ENCODE assay signal across 16 cellular contexts in the genomic region with DNA sequence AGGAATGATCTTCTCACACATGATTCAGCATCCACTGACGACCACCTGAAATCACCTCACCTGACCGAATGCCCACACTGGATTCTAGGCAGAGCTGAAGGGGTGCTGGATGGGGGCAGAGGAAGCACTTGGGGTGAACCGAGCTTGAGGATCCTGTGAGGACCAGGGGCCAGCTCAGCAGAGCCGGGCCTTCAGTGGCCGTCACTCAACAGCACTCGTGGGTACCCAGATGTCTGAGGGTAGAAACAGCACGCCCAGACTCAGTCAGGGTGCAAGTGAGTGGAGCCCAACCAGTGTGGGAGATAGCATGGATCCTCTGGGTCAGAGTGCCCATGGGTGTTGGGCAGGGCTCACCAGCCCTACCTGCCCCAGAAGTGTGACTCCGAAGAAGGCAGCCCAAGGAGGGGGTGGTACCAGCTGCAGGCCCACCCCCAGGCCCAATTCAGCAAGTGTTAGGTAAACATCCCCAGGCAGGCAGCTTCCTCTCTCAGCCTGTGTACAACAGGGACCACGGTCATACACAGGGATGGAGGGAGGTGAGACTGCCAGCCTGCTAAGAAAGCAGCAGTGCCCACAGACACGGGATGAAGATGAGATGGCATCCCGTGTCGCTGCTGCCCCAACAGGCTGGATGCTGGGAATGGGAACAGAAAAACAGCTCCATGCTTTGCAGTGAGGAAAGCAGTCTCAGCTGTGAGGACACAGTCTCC. TPM values are rescaled to one million over a fixed set of nuclear protein-coding genes. Genes with fewer than 3 reads are reported as not detected.
DNase-seq lines count a peak whose midpoint lies in the region; ATAC-seq and TF ChIP-seq lines count a peak whose summit lies in the region.
"Had no signal": no experiment of that assay in that cellular context is flagged by ENCODE, and none has a peak within 500 bp of the region (broad histone marks: within the 10 kb centered on the region; RNA-seq: fewer than 3 reads in every experiment).

No MANE protein-coding gene starts in this region.

- no peak overlapping the region for H3K27ac Mint-ChIP-seq in activated CD8-positive, alpha-beta memory T cell treated with anti-CD3 and anti-CD28 coated beads, Interleukin-2, amount 10 ng/mL, durations not matched to agents 7 days and 5 days
- no peak overlapping the region for H3K27ac Mint-ChIP-seq in natural killer cell treated with Interleukin-12 subunit alpha and Interleukin-12 subunit beta and Interleukin-15 and Interleukin-18, amount 100 ng/mL, for 72 hours
- no peak overlapping the region for H3K27ac Mint-ChIP-seq in type B pancreatic cell
- H3K27ac Mint-ChIP-seq: CD4-positive, CD25-positive, alpha-beta regulatory T cell; CD8-positive, alpha-beta memory T cell; H9 had no signal

- H3K9me3 Mint-ChIP-seq in activated CD8-positive, alpha-beta memory T cell treated with anti-CD3 and anti-CD28 coated beads, Interleukin-2, amount 10 ng/mL, durations not matched to agents 7 days and 5 days (ENCODE audit: low read depth), result no peaks in the 10 kb centered on the region
- H3K9me3 Mint-ChIP-seq in natural killer cell treated with Interleukin-12 subunit alpha and Interleukin-12 subunit beta and Interleukin-15 and Interleukin-18, amount 100 ng/mL, for 72 hours, result no peaks in the 10 kb centered on the region
- H3K9me3 Mint-ChIP-seq in type B pancreatic cell, result no peaks in the 10 kb centered on the region
- H3K9me3 Mint-ChIP-seq: CD8-positive, alpha-beta memory T cell; H9 had no signal

- H3K36me3 Mint-ChIP-seq in activated CD8-positive, alpha-beta memory T cell treated with anti-CD3 and anti-CD28 coated beads, Interleukin-2, amount 10 ng/mL, durations not matched to agents 7 days and 5 days, result no peaks in the 10 kb centered on the region
- no peaks in the 10 kb centered on the region for H3K36me3 Mint-ChIP-seq in natural killer cell treated with Interleukin-12 subunit alpha and Interleukin-12 subunit beta and Interleukin-15 and Interleukin-18, amount 100 ng/mL, for 72 hours
- no peaks in the 10 kb centered on the region for H3K36me3 Mint-ChIP-seq in type B pancreatic cell
- H3K36me3 Mint-ChIP-seq: CD4-positive, CD25-positive, alpha-beta regulatory T cell had no signal

- TF ChIP-seq CTCF in HEK293 (tag by site-specific recombination; IDR thresholded peaks at IDR 0.05) (no peak), type B pancreatic cell (conservative IDR thresholded peaks at IDR 0.05) (no peak)

- peaks cover 63% of the 10 kb centered on the region for H3K27me3 Mint-ChIP-seq in activated CD8-positive, alpha-beta memory T cell treated with anti-CD3 and anti-CD28 coated beads, Interleukin-2, amount 10 ng/mL, durations not matched to agents 7 days and 5 days
- peaks cover 20 to 46% of the 10 kb centered on the region in 2 donors for H3K27me3 Mint-ChIP-seq in natural killer cell treated with Interleukin-12 subunit alpha and Interleukin-12 subunit beta and Interleukin-15 and Interleukin-18, amount 100 ng/mL, for 72 hours
- H3K27me3 Mint-ChIP-seq in type B pancreatic cell, result peaks cover 34% of the 10 kb centered on the region

- no peak overlapping the region for H3K4me3 Mint-ChIP-seq in activated CD8-positive, alpha-beta memory T cell treated with anti-CD3 and anti-CD28 coated beads, Interleukin-2, amount 10 ng/mL, durations not matched to agents 7 days and 5 days
- H3K4me3 Mint-ChIP-seq in natural killer cell treated with Interleukin-12 subunit alpha and Interleukin-12 subunit beta and Interleukin-15 and Interleukin-18, amount 100 ng/mL, for 72 hours, result no peak overlapping the region
- H3K4me3 Mint-ChIP-seq in type B pancreatic cell, result no peak overlapping the region
- H3K4me3 Mint-ChIP-seq: CD4-positive, CD25-positive, alpha-beta regulatory T cell; CD8-positive, alpha-beta memory T cell; H9 had no signal

- H3K4me1 ChIP-seq in HEK293 (ENCODE audit: control insufficient read depth, insufficient read depth, low read length), result peaks cover 13% of the 10 kb centered on the region
- H3K4me1 ChIP-seq: BE2C had no signal

- POLR2A ChIA-PET in HEK293 (lab: Yijun Ruan, JAX), result no interaction called here

- DNase-seq in activated CD8-positive, alpha-beta memory T cell treated with anti-CD3 and anti-CD28 coated beads, Interleukin-2, amount 10 ng/mL, durations not matched to agents 7 days and 5 days, result peak; percentile 9
- DNase-seq in natural killer cell treated with Interleukin-12 subunit alpha and Interleukin-12 subunit beta and Interleukin-15 and Interleukin-18, amount 100 ng/mL, for 72 hours (ENCODE audit: low spot score), result peak; percentile 56
- DNase-seq in type B pancreatic cell (ENCODE audit: extremely low spot score, unreplicated experiment) (peak; percentile 43), SW 1271 (lab: John Stamatoyannopoulos, UW) (no peak)
- DNase-seq in stimulated activated CD8-positive, alpha-beta memory T cell treated with anti-CD3 and anti-CD28 coated beads, Interleukin-4, amount 100 ng/mL, for 48 hours, result no peak
- DNase-seq: ACHN; BE2C; C1 segment of cervical spinal cord; CD4-positive, CD25-positive, alpha-beta regulatory T cell; CD8-positive, alpha-beta memory T cell; COR-L47; DMS 273 treated with DMSO at 0.1 percent for 48 hours; DMS53; H9 had no signal

- CTCF ChIA-PET in HEK293 (lab: Yijun Ruan, JAX), result interaction anchor here (0.7 to 1.0 kb wide), 2 partner anchors 16 to 17 kb away, joined by 3 to 4 read pairs; no protein-coding TSS in a partner anchor
- CTCF ChIA-PET in activated CD8-positive, alpha-beta memory T cell treated with anti-CD3 and anti-CD28 coated beads, Interleukin-2, amount 10 ng/mL, durations not matched to agents 7 days and 5 days (lab: Charles Lee), result interaction anchor here (0.8 to 0.9 kb wide), 2 partner anchors 17 to 71 kb away, joined by 3 read pairs; a partner anchor contains a TSS

- H3K4me1 Mint-ChIP-seq in activated CD8-positive, alpha-beta memory T cell treated with anti-CD3 and anti-CD28 coated beads, Interleukin-2, amount 10 ng/mL, durations not matched to agents 7 days and 5 days, result peaks cover 7% of the 10 kb centered on the region
- no peaks in the 10 kb centered on the region for H3K4me1 Mint-ChIP-seq in natural killer cell treated with Interleukin-12 subunit alpha and Interleukin-12 subunit beta and Interleukin-15 and Interleukin-18, amount 100 ng/mL, for 72 hours (ENCODE audit: low read depth in 2 of 2)
- peaks cover 11% of the 10 kb centered on the region for H3K4me1 Mint-ChIP-seq in type B pancreatic cell (ENCODE audit: unreplicated experiment)

- H3K36me3 ChIP-seq in HEK293 (ENCODE audit: control insufficient read depth in 2 of 2, insufficient read depth in 1 of 2, low read length in 2 of 2), result peaks cover 0 to 4% of the 10 kb centered on the region in 2 experiments; a peak in 1 of 3 replicates
- H3K36me3 ChIP-seq: BE2C had no signal

- no peak overlapping the region for H3K27ac ChIP-seq in HEK293 (ENCODE audit: extremely low read depth, low read depth, low read length)

- no peak overlapping the region for H3K4me3 ChIP-seq in HEK293 (ENCODE audit: low read depth, low read length)

- no peak for ATAC-seq in activated CD8-positive, alpha-beta memory T cell treated with anti-CD3 and anti-CD28 coated beads, Interleukin-2, amount 10 ng/mL, durations not matched to agents 7 days and 5 days
- no peak for ATAC-seq in natural killer cell treated with Interleukin-12 subunit alpha and Interleukin-12 subunit beta and Interleukin-15 and Interleukin-18, amount 100 ng/mL, for 72 hours
- no peak for ATAC-seq in HG03159 (IDR thresholded peaks at IDR 0.05; ENCODE audit: unreplicated experiment)

- no peaks in the 10 kb centered on the region for H3K9me3 ChIP-seq in HEK293 (ENCODE audit: control insufficient read depth, insufficient read depth, low read depth, low read length)
- H3K9me3 ChIP-seq: BE2C had no signal

TF ChIP-seq in HEK293, 187 proteins besides CTCF, POLR2A, EP300 and RAD21:
- TF ChIP-seq, protein P1, sequence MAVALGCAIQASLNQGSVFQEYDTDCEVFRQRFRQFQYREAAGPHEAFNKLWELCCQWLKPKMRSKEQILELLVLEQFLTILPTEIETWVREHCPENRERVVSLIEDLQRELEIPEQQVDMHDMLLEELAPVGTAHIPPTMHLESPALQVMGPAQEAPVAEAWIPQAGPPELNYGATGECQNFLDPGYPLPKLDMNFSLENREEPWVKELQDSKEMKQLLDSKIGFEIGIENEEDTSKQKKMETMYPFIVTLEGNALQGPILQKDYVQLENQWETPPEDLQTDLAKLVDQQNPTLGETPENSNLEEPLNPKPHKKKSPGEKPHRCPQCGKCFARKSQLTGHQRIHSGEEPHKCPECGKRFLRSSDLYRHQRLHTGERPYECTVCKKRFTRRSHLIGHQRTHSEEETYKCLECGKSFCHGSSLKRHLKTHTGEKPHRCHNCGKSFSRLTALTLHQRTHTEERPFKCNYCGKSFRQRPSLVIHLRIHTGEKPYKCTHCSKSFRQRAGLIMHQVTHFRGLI (tag by site-specific recombination; IDR thresholded peaks at IDR 0.05), result peak; percentile 76
- no peak for TF ChIP-seq ZNF211 (tag by site-specific recombination; IDR thresholded peaks at IDR 0.05; ENCODE audit: low read depth)

RNA-seq across cellular contexts. Expression of a gene that starts 16.6 kb away (rescaled TPM):
- under 1 TPM; 0.75 to 0.76 TPM for total RNA-seq in activated CD8-positive, alpha-beta memory T cell treated with anti-CD3 and anti-CD28 coated beads, Interleukin-2, amount 10 ng/mL, durations not matched to agents 7 days and 5 days
- under 1 TPM; 0.05 to 0.33 TPM for total RNA-seq in natural killer cell treated with Interleukin-12 subunit alpha and Interleukin-12 subunit beta and Interleukin-15 and Interleukin-18, amount 100 ng/mL, for 72 hours
- 0.31 and 0.60 TPM in 2 replicates for total RNA-seq in type B pancreatic cell (ENCODE audit: low replicate concordance)
- total RNA-seq: CD4-positive, CD25-positive, alpha-beta regulatory T cell had no signal

RNA-seq across cellular contexts. Expression of a gene that starts 48.4 kb away (rescaled TPM):
- 1 to 10 TPM; 4.0 to 8.7 TPM for total RNA-seq in activated CD8-positive, alpha-beta memory T cell treated with anti-CD3 and anti-CD28 coated beads, Interleukin-2, amount 10 ng/mL, durations not matched to agents 7 days and 5 days
- 1 to 10 TPM in 1 of 2 donors, under 1 TPM in 1; 0.17 to 6.0 TPM for total RNA-seq in natural killer cell treated with Interleukin-12 subunit alpha and Interleukin-12 subunit beta and Interleukin-15 and Interleukin-18, amount 100 ng/mL, for 72 hours
- 14.3 and 17.0 TPM in 2 replicates for total RNA-seq in type B pancreatic cell (ENCODE audit: low replicate concordance)
- total RNA-seq: CD4-positive, CD25-positive, alpha-beta regulatory T cell had no signal

Comparison
In these comparisons a context has a peak if more than half of its experiments do, and no peak if none do; other contexts are left out.
1. DNase-seq: peak in activated CD8-positive, alpha-beta memory T cell treated with anti-CD3 and anti-CD28 coated beads, Interleukin-2, amount 10 ng/mL, durations not matched to agents 7 days and 5 days (single experiment), natural killer cell treated with Interleukin-12 subunit alpha and Interleukin-12 subunit beta and Interleukin-15 and Interleukin-18, amount 100 ng/mL, for 72 hours (single experiment) and type B pancreatic cell (single experiment); none in SW 1271 (0 of 2) and stimulated activated CD8-positive, alpha-beta memory T cell treated with anti-CD3 and anti-CD28 coated beads, Interleukin-4, amount 100 ng/mL, for 48 hours (single experiment).